In genomic region chr19:2610637-2611482, GRCh38 we compare ENCODE assay signal across 1 cellular context.
A peak's percentile ranks its signal among the peaks of the same experiment; 100 is the strongest.
TF ChIP-seq lines count a peak whose summit lies in the region.

No MANE protein-coding gene starts in this region.

TF ChIP-seq in HepG2, 621 proteins besides CTCF, POLR2A, EP300 and RAD21 (continued from another document and continues in another):
- TF ChIP-seq GRHL1 (CRISPR knock-in tag; conservative IDR thresholded peaks at IDR 0.05) (no peak), ZNF615 (CRISPR knock-in tag; IDR thresholded peaks at IDR 0.05; ENCODE audit: borderline replicate concordance) (no peak), RXRA (CRISPR knock-in tag; IDR thresholded peaks at IDR 0.05) (peak; percentile 72; the same call in 1 of the 2 replicates), DPF2 (CRISPR knock-in tag; IDR thresholded peaks at IDR 0.05; ENCODE audit: borderline replicate concordance, low read depth) (no peak), CHD2 (IDR thresholded peaks at IDR 0.05; ENCODE audit: low read depth, low read length) (0 out of 2 replicates have a peak, but pooled peaks have one; percentile 25), EZH2 (conservative IDR thresholded peaks at IDR 0.05; ENCODE audit: low read depth, low read length) (no peak), MLLT10 (CRISPR knock-in tag; IDR thresholded peaks at IDR 0.05) (no peak), NFE2L2 (IDR thresholded peaks at IDR 0.05; ENCODE audit: low read length) (no peak), ZNF10 (CRISPR knock-in tag; IDR thresholded peaks at IDR 0.05; ENCODE audit: borderline replicate concordance, low read depth) (no peak), DMAP1 (CRISPR knock-in tag; IDR thresholded peaks at IDR 0.05) (no peak), HNRNPK (IDR thresholded peaks at IDR 0.05; ENCODE audit: low read depth, low read length, poor library complexity, severe bottlenecking) (no peak), FOXO4 (CRISPR knock-in tag; conservative IDR thresholded peaks at IDR 0.05) (no peak), ZNF777 (CRISPR knock-in tag; IDR thresholded peaks at IDR 0.05) (peak; percentile 15; the same call in 1 of the 2 replicates), IRF9 (CRISPR knock-in tag; IDR thresholded peaks at IDR 0.05; ENCODE audit: borderline replicate concordance) (peak; percentile 61; the same call in 1 of the 2 replicates), ZXDC (CRISPR knock-in tag; IDR thresholded peaks at IDR 0.05) (no peak), ZNF772 (CRISPR knock-in tag; IDR thresholded peaks at IDR 0.05) (0 out of 2 replicates have a peak, but pooled peaks have one; percentile 71), TRIM24 (CRISPR knock-in tag; IDR thresholded peaks at IDR 0.05) (no peak), NONO (IDR thresholded peaks at IDR 0.05) (no peak), NONO (CRISPR knock-in tag; conservative IDR thresholded peaks at IDR 0.05) (peak; percentile 49; the same call in 1 of the 2 replicates), BCL6 (CRISPR knock-in tag; IDR thresholded peaks at IDR 0.05) (peak; percentile 68), GTF3A (CRISPR knock-in tag; conservative IDR thresholded peaks at IDR 0.05) (no peak), ELF1 (CRISPR knock-in tag; IDR thresholded peaks at IDR 0.05) (no peak), ARHGAP35 (CRISPR knock-in tag; IDR thresholded peaks at IDR 0.05; ENCODE audit: borderline replicate concordance) (0 out of 2 replicates have a peak, but pooled peaks have one; percentile 48), ZNF30 (CRISPR knock-in tag; IDR thresholded peaks at IDR 0.05) (no peak), ZFP62 (CRISPR knock-in tag; IDR thresholded peaks at IDR 0.05) (no peak), GATA4 (IDR thresholded peaks at IDR 0.05; ENCODE audit: borderline replicate concordance, low read depth) (no peak), YY1 (IDR thresholded peaks at IDR 0.05; ENCODE audit: insufficient read depth, insufficient replicate concordance, low read depth, low read length) (peak; percentile 67), SALL2 (CRISPR knock-in tag; IDR thresholded peaks at IDR 0.05) (peak; percentile 70; the same call in 1 of the 2 replicates), ZNF441 (CRISPR knock-in tag; IDR thresholded peaks at IDR 0.05; ENCODE audit: borderline replicate concordance) (no peak), ZNF501 (CRISPR knock-in tag; IDR thresholded peaks at IDR 0.05) (peak; percentile 56; the same call in 1 of the 2 replicates), ATM (IDR thresholded peaks at IDR 0.05; ENCODE audit: borderline replicate concordance) (no peak), JUNB (CRISPR knock-in tag; IDR thresholded peaks at IDR 0.05; ENCODE audit: borderline replicate concordance) (no peak), RNF2 (conservative IDR thresholded peaks at IDR 0.05; ENCODE audit: low read depth) (peak; percentile 37; the same call in 1 of the 2 replicates), ZNF749 (CRISPR knock-in tag; IDR thresholded peaks at IDR 0.05; ENCODE audit: borderline replicate concordance) (no peak), ZFP90 (CRISPR knock-in tag; IDR thresholded peaks at IDR 0.05; ENCODE audit: borderline replicate concordance) (peak; percentile 57; the same call in 1 of the 2 replicates), XRCC5 (optimal IDR thresholded peaks at IDR 0.05; ENCODE audit: low read length) (peak; percentile 83), ZNF335 (CRISPR knock-in tag; IDR thresholded peaks at IDR 0.05) (peak; percentile 64; the same call in 1 of the 2 replicates), ZSCAN21 (CRISPR knock-in tag; IDR thresholded peaks at IDR 0.05; ENCODE audit: borderline replicate concordance) (no peak), AGO1 (IDR thresholded peaks at IDR 0.05; ENCODE audit: low read depth, low read length, poor library complexity, severe bottlenecking) (peak; percentile 45), ZNF678 (CRISPR knock-in tag; IDR thresholded peaks at IDR 0.05) (no peak), CREB3 (CRISPR knock-in tag; IDR thresholded peaks at IDR 0.05) (no peak)
- TF ChIP-seq, protein P1, sequence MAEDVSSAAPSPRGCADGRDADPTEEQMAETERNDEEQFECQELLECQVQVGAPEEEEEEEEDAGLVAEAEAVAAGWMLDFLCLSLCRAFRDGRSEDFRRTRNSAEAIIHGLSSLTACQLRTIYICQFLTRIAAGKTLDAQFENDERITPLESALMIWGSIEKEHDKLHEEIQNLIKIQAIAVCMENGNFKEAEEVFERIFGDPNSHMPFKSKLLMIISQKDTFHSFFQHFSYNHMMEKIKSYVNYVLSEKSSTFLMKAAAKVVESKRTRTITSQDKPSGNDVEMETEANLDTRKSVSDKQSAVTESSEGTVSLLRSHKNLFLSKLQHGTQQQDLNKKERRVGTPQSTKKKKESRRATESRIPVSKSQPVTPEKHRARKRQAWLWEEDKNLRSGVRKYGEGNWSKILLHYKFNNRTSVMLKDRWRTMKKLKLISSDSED (CRISPR knock-in tag; IDR thresholded peaks at IDR 0.05) = no peak
- TF ChIP-seq, protein P2, sequence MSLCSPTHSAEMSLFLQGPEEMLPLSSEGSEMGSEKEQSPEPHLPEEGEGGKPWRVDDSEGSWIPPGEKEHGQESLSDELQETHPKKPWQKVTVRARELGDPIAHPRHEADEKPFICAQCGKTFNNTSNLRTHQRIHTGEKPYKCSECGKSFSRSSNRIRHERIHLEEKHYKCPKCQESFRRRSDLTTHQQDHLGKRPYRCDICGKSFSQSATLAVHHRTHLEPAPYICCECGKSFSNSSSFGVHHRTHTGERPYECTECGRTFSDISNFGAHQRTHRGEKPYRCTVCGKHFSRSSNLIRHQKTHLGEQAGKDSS (CRISPR knock-in tag; IDR thresholded peaks at IDR 0.05; ENCODE audit: borderline replicate concordance, low read depth) = 0 out of 2 replicates have a peak, but pooled peaks have one; percentile 52
- TF ChIP-seq, protein P3, sequence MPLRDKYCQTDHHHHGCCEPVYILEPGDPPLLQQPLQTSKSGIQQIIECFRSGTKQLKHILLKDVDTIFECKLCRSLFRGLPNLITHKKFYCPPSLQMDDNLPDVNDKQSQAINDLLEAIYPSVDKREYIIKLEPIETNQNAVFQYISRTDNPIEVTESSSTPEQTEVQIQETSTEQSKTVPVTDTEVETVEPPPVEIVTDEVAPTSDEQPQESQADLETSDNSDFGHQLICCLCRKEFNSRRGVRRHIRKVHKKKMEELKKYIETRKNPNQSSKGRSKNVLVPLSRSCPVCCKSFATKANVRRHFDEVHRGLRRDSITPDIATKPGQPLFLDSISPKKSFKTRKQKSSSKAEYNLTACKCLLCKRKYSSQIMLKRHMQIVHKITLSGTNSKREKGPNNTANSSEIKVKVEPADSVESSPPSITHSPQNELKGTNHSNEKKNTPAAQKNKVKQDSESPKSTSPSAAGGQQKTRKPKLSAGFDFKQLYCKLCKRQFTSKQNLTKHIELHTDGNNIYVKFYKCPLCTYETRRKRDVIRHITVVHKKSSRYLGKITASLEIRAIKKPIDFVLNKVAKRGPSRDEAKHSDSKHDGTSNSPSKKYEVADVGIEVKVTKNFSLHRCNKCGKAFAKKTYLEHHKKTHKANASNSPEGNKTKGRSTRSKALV (CRISPR knock-in tag; IDR thresholded peaks at IDR 0.05) = peak; percentile 69; the same call in 1 of the 2 replicates
- TF ChIP-seq, protein P4, sequence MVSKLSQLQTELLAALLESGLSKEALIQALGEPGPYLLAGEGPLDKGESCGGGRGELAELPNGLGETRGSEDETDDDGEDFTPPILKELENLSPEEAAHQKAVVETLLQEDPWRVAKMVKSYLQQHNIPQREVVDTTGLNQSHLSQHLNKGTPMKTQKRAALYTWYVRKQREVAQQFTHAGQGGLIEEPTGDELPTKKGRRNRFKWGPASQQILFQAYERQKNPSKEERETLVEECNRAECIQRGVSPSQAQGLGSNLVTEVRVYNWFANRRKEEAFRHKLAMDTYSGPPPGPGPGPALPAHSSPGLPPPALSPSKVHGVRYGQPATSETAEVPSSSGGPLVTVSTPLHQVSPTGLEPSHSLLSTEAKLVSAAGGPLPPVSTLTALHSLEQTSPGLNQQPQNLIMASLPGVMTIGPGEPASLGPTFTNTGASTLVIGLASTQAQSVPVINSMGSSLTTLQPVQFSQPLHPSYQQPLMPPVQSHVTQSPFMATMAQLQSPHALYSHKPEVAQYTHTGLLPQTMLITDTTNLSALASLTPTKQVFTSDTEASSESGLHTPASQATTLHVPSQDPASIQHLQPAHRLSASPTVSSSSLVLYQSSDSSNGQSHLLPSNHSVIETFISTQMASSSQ (IDR thresholded peaks at IDR 0.05; ENCODE audit: low read depth) = no peak
- TF ChIP-seq, protein P4 (CRISPR knock-in tag; IDR thresholded peaks at IDR 0.05; ENCODE audit: borderline replicate concordance) = no peak
- TF ChIP-seq, protein P5, sequence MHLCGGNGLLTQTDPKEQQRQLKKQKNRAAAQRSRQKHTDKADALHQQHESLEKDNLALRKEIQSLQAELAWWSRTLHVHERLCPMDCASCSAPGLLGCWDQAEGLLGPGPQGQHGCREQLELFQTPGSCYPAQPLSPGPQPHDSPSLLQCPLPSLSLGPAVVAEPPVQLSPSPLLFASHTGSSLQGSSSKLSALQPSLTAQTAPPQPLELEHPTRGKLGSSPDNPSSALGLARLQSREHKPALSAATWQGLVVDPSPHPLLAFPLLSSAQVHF (CRISPR knock-in tag; IDR thresholded peaks at IDR 0.05) = no peak
- TF ChIP-seq, protein P6, sequence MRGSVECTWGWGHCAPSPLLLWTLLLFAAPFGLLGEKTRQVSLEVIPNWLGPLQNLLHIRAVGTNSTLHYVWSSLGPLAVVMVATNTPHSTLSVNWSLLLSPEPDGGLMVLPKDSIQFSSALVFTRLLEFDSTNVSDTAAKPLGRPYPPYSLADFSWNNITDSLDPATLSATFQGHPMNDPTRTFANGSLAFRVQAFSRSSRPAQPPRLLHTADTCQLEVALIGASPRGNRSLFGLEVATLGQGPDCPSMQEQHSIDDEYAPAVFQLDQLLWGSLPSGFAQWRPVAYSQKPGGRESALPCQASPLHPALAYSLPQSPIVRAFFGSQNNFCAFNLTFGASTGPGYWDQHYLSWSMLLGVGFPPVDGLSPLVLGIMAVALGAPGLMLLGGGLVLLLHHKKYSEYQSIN (CRISPR knock-in tag; IDR thresholded peaks at IDR 0.05; ENCODE audit: borderline replicate concordance) = no peak
